In the genomic region with DNA sequence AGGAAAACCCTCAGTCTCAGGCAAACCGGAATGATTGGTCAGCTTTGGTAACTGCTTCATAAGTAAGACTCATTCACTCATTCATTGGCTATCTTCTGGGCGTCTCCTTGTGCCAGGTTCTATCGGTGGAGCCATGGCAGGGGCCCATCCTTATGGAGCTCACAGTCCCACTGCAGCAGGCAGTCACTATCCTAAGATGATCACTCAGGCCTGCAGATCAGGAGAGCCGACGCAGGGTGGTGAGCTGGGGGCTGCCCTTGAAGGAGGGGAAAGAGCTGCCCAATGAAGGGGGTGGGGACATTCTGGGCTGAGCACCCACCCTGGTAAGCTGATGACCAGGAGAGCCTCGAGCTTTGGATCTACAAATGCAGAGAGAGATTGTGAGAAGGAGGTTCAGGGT, we compare ENCODE assay signal across 23 cellular contexts. TPM values are rescaled to one million over a fixed set of nuclear protein-coding genes. Genes with fewer than 3 reads are reported as not detected.
"Had no signal": no experiment of that assay in that cellular context is flagged by ENCODE, and none has a peak within 500 bp of the region (broad histone marks: within the 10 kb centered on the region; RNA-seq: fewer than 3 reads in every experiment).

No MANE protein-coding gene starts in this region.

- DNase-seq: KBM-7, MV-4-11, NCI-H1048, NCI-H1105, NCI-H1417 treated with DMSO at 0.1 percent for 48 hours, NCI-H146, NCI-H1694 treated with DMSO at 0.1 percent for 48 hours, NCI-H1930, NCI-H2081, NCI-H2107, NCI-H2227 treated with DMSO at 0.1 percent for 48 hours, NCI-H446, NCI-H510A, NCI-H524 treated with DMSO at 0.1 percent for 48 hours, NCI-H69, NCI-H774, RPMI8226, SHP77, SK-N-SH had no signal

- H3K9me3 ChIP-seq: SK-N-SH had no signal

RNA-seq across cellular contexts. Expression of a gene that starts 20.5 kb away (rescaled TPM):
- total RNA-seq: HT-29, LHCN-M2, MCF 10A, SK-MEL-5 had no signal
- polyA plus RNA-seq: SK-N-SH had no signal
